In the genomic region with DNA sequence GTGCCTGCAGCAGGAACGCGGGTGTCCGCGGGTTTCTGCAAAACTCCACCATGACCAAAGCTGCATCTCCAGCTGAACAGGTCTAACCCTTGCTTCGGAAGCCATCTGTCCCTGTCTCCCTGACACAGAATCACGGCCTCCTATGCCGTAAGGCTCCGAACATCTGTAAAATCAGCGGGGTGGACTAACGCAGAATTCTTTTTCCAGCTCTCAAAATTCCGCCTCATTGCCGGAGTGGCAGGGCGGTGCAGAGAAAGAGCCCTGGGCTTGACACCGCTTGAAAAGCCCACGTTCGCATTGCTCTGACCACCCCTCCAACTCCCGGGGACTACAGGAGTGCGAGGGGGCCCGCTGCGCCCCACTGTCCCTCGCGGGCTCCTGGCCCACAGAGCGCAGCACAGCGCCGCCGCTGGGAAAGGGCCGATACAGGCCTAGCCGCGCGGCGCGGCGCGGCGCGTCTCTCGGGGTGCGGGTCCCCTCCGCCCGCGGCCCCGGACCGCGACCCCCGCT, we compare ENCODE assay signal across 8 cellular contexts. TPM values are rescaled to one million over a fixed set of nuclear protein-coding genes. Genes with fewer than 3 reads are reported as not detected.
DNase-seq lines count a peak whose midpoint lies in the region; ATAC-seq lines count a peak whose summit lies in the region.

No MANE protein-coding gene starts in this region.

- H3K4me3 Mint-ChIP-seq in activated T-cell treated with anti-CD3 and anti-CD28 coated beads, Interleukin-2, amount 50 U/mL, for 24 hours: peak overlapping the region; percentile 81
- H3K4me3 Mint-ChIP-seq in activated T-helper 2 cell treated with anti-CD3 and anti-CD28 coated beads, Interferon-gamma antibody, Interleukin-2, Interleukin-4, amounts not matched to agents 10 μg/mL and 5 μg/mL and 100 μg/mL, durations not matched to agents 14 hours and 24 hours and 36 hours (ENCODE audit: low read depth): peak overlapping the region; percentile 83

- peak overlapping the region; percentile 81 for H4K8ac ChIP-seq in trophoblast cell (ENCODE audit: low read depth, low read length)

- H3K4ac ChIP-seq in trophoblast cell (ENCODE audit: low read depth, low read length): peak overlapping the region; percentile 50

- no CpG with 5 or more reads among the region's 45 CpGs for WGBS in trophoblast cell (ENCODE audit: extremely low coverage, insufficient coverage, insufficient read length)

- H2AFZ ChIP-seq in trophoblast cell (ENCODE audit: insufficient read depth, low read length, poor library complexity): peak overlapping the region; percentile 38

- H3K18ac ChIP-seq in trophoblast cell (ENCODE audit: low read length): peak overlapping the region; percentile 96

- DNase-seq in activated T-cell treated with anti-CD3 and anti-CD28 coated beads, Interleukin-2, amount 50 U/mL, for 24 hours: no peak
- DNase-seq in activated T-cell treated with anti-CD3 and anti-CD28 coated beads for 4 hours (no peak), KBM-7 (peak; percentile 55), Right ventricle myocardium superior (peak; percentile 80), trophoblast cell (peak; percentile 39 to 65), MV-4-11 (lab: John Stamatoyannopoulos, UW) (no peak)
- DNase-seq in activated T-helper 2 cell treated with anti-CD3 and anti-CD28 coated beads, Interferon-gamma antibody, Interleukin-2, Interleukin-4, amounts not matched to agents 10 μg/mL and 5 μg/mL and 100 μg/mL, durations not matched to agents 14 hours and 24 hours and 36 hours (ENCODE audit: low spot score): no peak

- peaks cover 4% of the 10 kb centered on the region for H3K27me3 Mint-ChIP-seq in activated T-cell treated with anti-CD3 and anti-CD28 coated beads, Interleukin-2, amount 50 U/mL, for 24 hours
- peaks cover 46% of the 10 kb centered on the region for H3K27me3 Mint-ChIP-seq in activated T-helper 2 cell treated with anti-CD3 and anti-CD28 coated beads, Interferon-gamma antibody, Interleukin-2, Interleukin-4, amounts not matched to agents 10 μg/mL and 5 μg/mL and 100 μg/mL, durations not matched to agents 14 hours and 24 hours and 36 hours (ENCODE audit: low read depth)

- peak overlapping the region; percentile 98 for H3K9ac ChIP-seq in trophoblast cell (ENCODE audit: low read length)

- H4K12ac ChIP-seq in trophoblast cell (ENCODE audit: low read depth, low read length): peak overlapping the region; percentile 8

- no peaks in the 10 kb centered on the region for H3K36me3 Mint-ChIP-seq in activated T-cell treated with anti-CD3 and anti-CD28 coated beads, Interleukin-2, amount 50 U/mL, for 24 hours (ENCODE audit: low read depth)
- H3K36me3 Mint-ChIP-seq in activated T-helper 2 cell treated with anti-CD3 and anti-CD28 coated beads, Interferon-gamma antibody, Interleukin-2, Interleukin-4, amounts not matched to agents 10 μg/mL and 5 μg/mL and 100 μg/mL, durations not matched to agents 14 hours and 24 hours and 36 hours (ENCODE audit: low read depth): no peaks in the 10 kb centered on the region

- H3K79me2 ChIP-seq in trophoblast cell (ENCODE audit: control insufficient read depth, insufficient read depth, low read length, poor library complexity): peaks cover 16% of the 10 kb centered on the region

- in situ Hi-C loops in KBM-7 (cut with MboI; ENCODE audit: low pct_unique_long_range_greater_than_20kb, low sequenced_read_pairs): no loop called here

- peak overlapping the region; percentile 94 for H3K27ac ChIP-seq in trophoblast cell (ENCODE audit: low read depth, low read length)

- H2BK12ac ChIP-seq in trophoblast cell (ENCODE audit: low read length): peak overlapping the region; percentile 62

- no peak overlapping the region for H3K27ac Mint-ChIP-seq in activated T-cell treated with anti-CD3 and anti-CD28 coated beads, Interleukin-2, amount 50 U/mL, for 24 hours
- no peak overlapping the region for H3K27ac Mint-ChIP-seq in activated T-helper 2 cell treated with anti-CD3 and anti-CD28 coated beads, Interferon-gamma antibody, Interleukin-2, Interleukin-4, amounts not matched to agents 10 μg/mL and 5 μg/mL and 100 μg/mL, durations not matched to agents 14 hours and 24 hours and 36 hours

- H3K27me3 ChIP-seq in trophoblast cell (ENCODE audit: insufficient read depth, low read length): no peaks in the 10 kb centered on the region

- no peaks in the 10 kb centered on the region for H3K36me3 ChIP-seq in trophoblast cell (ENCODE audit: control insufficient read depth in 1 of 2, insufficient read depth in 2 of 2, low read length in 2 of 2)

- H2AK5ac ChIP-seq in trophoblast cell (ENCODE audit: low read length): peak overlapping the region; percentile 82

- H4K91ac ChIP-seq in trophoblast cell (ENCODE audit: low read depth, low read length): peak overlapping the region; percentile 63

- H2BK120ac ChIP-seq in trophoblast cell (ENCODE audit: insufficient read depth, low read length, poor library complexity): peak overlapping the region; percentile 29

- peaks cover 15 to 19% of the 10 kb centered on the region in 2 experiments for H3K4me1 ChIP-seq in trophoblast cell (ENCODE audit: control insufficient read depth in 1 of 2, insufficient read depth in 2 of 2, low read length in 2 of 2)

- peak overlapping the region; percentile 93 for H2BK5ac ChIP-seq in trophoblast cell (ENCODE audit: low read depth, low read length, poor library complexity)

- H3K4me2 ChIP-seq in trophoblast cell (ENCODE audit: low read length): peak overlapping the region; percentile 95

- peak overlapping the region; percentile 97 for H3K23ac ChIP-seq in trophoblast cell (ENCODE audit: low read length)

- ATAC-seq in GM21825 (IDR thresholded peaks at IDR 0.05; ENCODE audit: unreplicated experiment): peak; percentile 42
- ATAC-seq in Right ventricle myocardium superior (ENCODE audit: poor library complexity): peak; percentile 83

- no peaks in the 10 kb centered on the region for H3K9me3 Mint-ChIP-seq in activated T-cell treated with anti-CD3 and anti-CD28 coated beads, Interleukin-2, amount 50 U/mL, for 24 hours
- H3K9me3 Mint-ChIP-seq in activated T-helper 2 cell treated with anti-CD3 and anti-CD28 coated beads, Interferon-gamma antibody, Interleukin-2, Interleukin-4, amounts not matched to agents 10 μg/mL and 5 μg/mL and 100 μg/mL, durations not matched to agents 14 hours and 24 hours and 36 hours: no peaks in the 10 kb centered on the region

- peak overlapping the region; percentile 57 for H3K14ac ChIP-seq in trophoblast cell (ENCODE audit: low read length)

- intact Hi-C loops in activated T-helper 2 cell treated with anti-CD3 and anti-CD28 coated beads, Interferon-gamma antibody, Interleukin-2, Interleukin-4, amounts not matched to agents 10 μg/mL and 5 μg/mL and 100 μg/mL, durations not matched to agents 14 hours and 24 hours and 36 hours (cut with micrococcal nuclease): loop anchor here (5.0 kb wide), 4 partner anchors 137 to 1562 kb away; partner anchors contain the start of genes COX15, CUTC, HPS1 and SLC25A28
- intact Hi-C loops in Right ventricle myocardium superior (cut with DNase I): no loop called here

- no peaks in the 10 kb centered on the region for H3K9me3 ChIP-seq in trophoblast cell (ENCODE audit: insufficient read depth, low read depth, low read length)

- H3K4me3 ChIP-seq in trophoblast cell (ENCODE audit: low read depth, low read length): peak overlapping the region; percentile 96

- H3K79me1 ChIP-seq in trophoblast cell (ENCODE audit: low read length): peaks cover 22% of the 10 kb centered on the region

- H3K4me1 Mint-ChIP-seq in activated T-cell treated with anti-CD3 and anti-CD28 coated beads, Interleukin-2, amount 50 U/mL, for 24 hours (ENCODE audit: low read depth): peaks cover 49% of the 10 kb centered on the region
- peaks cover 41% of the 10 kb centered on the region for H3K4me1 Mint-ChIP-seq in activated T-helper 2 cell treated with anti-CD3 and anti-CD28 coated beads, Interferon-gamma antibody, Interleukin-2, Interleukin-4, amounts not matched to agents 10 μg/mL and 5 μg/mL and 100 μg/mL, durations not matched to agents 14 hours and 24 hours and 36 hours (ENCODE audit: low read depth)

RNA-seq across cellular contexts. Expression of gene DNMBP, which starts 0.4 kb away (rescaled TPM):
- 1.0 and 1.2 TPM in 2 replicates for total RNA-seq in activated T-helper 2 cell treated with anti-CD3 and anti-CD28 coated beads, Interferon-gamma antibody, Interleukin-2, Interleukin-4, amounts not matched to agents 10 μg/mL and 5 μg/mL and 100 μg/mL, durations not matched to agents 14 hours and 24 hours and 36 hours
- total RNA-seq in Right ventricle myocardium superior: 5.7 TPM
- 16.5 and 17.5 TPM in 2 replicates for polyA plus RNA-seq in trophoblast cell (2013)

Comparison
In these comparisons a context has a peak if more than half of its experiments do, and no peak if none do; other contexts are left out.
1. DNase-seq: peak in KBM-7 (single experiment), Right ventricle myocardium superior (single experiment) and trophoblast cell (2 of 2); none in activated T-cell treated with anti-CD3 and anti-CD28 coated beads, Interleukin-2, amount 50 U/mL, for 24 hours (single experiment), activated T-cell treated with anti-CD3 and anti-CD28 coated beads for 4 hours (single experiment), activated T-helper 2 cell treated with anti-CD3 and anti-CD28 coated beads, Interferon-gamma antibody, Interleukin-2, Interleukin-4, amounts not matched to agents 10 μg/mL and 5 μg/mL and 100 μg/mL, durations not matched to agents 14 hours and 24 hours and 36 hours (single experiment) and MV-4-11 (single experiment).